8 cellular contexts compared by ENCODE assay signal in the genomic region with DNA sequence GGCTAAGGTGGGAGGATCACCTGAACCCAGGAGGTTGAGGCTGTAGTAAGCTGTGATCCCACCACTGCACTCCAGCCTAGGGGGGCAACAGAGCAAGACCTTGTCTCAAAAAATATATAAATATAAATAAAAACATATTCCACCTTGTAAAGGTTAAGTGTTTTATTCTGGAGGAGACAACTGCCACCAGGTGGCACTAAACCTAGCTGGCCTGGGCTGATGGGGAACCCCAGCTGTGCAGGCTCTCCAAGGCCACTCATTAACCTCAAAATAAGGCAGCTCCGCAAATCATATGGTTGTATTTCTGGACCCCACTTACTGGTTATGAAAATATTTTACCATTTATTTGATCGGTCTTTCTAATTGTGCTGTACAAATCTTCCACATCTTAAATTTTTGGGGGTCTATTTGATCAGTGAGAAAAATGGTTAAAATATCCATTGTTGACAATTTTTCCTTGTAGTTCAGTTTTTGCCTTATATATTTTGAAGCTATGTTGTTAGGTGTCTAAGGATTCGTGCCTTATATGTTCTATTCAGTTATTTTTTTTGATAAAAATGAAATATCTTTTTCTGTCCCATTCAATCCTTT. TPM values are rescaled to one million over a fixed set of nuclear protein-coding genes. Genes with fewer than 3 reads are reported as not detected.
DNase-seq lines count a peak whose midpoint lies in the region; ATAC-seq, FAIRE-seq and TF ChIP-seq lines count a peak whose summit lies in the region.

No MANE protein-coding gene starts in this region.

- TF ChIP-seq POLR2A in Peyer's patch (IDR thresholded peaks at IDR 0.05): no peak

- intact Hi-C loops in pancreas (cut with DNase I): loop anchor here in 1 of 3 donors (10.0 kb wide), 1 partner anchor 106 kb away; a partner anchor contains a TSS

- H3K27ac ChIP-seq in Peyer's patch (no peak overlapping the region), pancreas (no peak overlapping the region)

- FAIRE-seq in pancreas (lab: Jason Lieb, UNC): no peak
- FAIRE-seq in urothelium cell line (lab: Jason Lieb, UNC): no peak

- H3K9me3 ChIP-seq in Peyer's patch: no peaks in the 10 kb centered on the region
- H3K9me3 ChIP-seq in pancreas: no peaks in the 10 kb centered on the region

- peak; percentile 53 to 66 (median 64) for ATAC-seq in pancreas

- 18% methylated on average over 3 of the region's 3 CpGs for WGBS in pancreas, 2 donors

- H3K36me3 ChIP-seq in Peyer's patch: no peaks in the 10 kb centered on the region
- H3K36me3 ChIP-seq in pancreas: no peaks in the 10 kb centered on the region

- H3K27me3 ChIP-seq in Peyer's patch (no peaks in the 10 kb centered on the region), pancreas (no peaks in the 10 kb centered on the region)

- DNase-seq in DMS 273 (lab: John Stamatoyannopoulos, UW; ENCODE audit: unreplicated experiment): peak; percentile 80
- peak in 51 of 76 experiments; percentile 10 to 68 (median 32) for DNase-seq in HUDEP-2 (lab: John Stamatoyannopoulos, UW; ENCODE audit: unreplicated experiment in 76 of 76)
- peak in 2 of 3 donors; percentile 80 to 92 for DNase-seq in Peyer's patch
- DNase-seq in activated T-cell treated with anti-CD3 and anti-CD28 coated beads, Interleukin-2, amount 50 U/mL, for 48 hours: peak; percentile 73 to 79
- DNase-seq in fibroblast of the conjunctiva (ENCODE audit: low read depth): peak; percentile 51
- peak in 4 of 6 donors; percentile 57 to 73 (median 66) for DNase-seq in pancreas
- DNase-seq in urothelium cell line (ENCODE audit: low spot score): peak; percentile 77
- DNase-seq in foreskin melanocyte: no peak

- H3K4me3 ChIP-seq in Peyer's patch (no peak overlapping the region), pancreas (no peak overlapping the region)

- TF ChIP-seq CTCF in Peyer's patch (IDR thresholded peaks at IDR 0.05) (peak; percentile 45 to 87 (median 68)), pancreas (IDR thresholded peaks at IDR 0.05) (peak; percentile 61 to 75 (median 66))

- H3K4me1 ChIP-seq in Peyer's patch (peaks cover 0 to 4% (median 0%) of the 10 kb centered on the region in 4 donors), pancreas (peaks cover 11 to 22% (median 14%) of the 10 kb centered on the region in 3 donors)

RNA-seq across cellular contexts. Expression of a gene that starts 8.5 kb away (rescaled TPM):
- total RNA-seq in Peyer's patch (10 to 100 TPM in 2 of 4 donors, 1 to 10 TPM in 2; 2.1 to 25.6 (median 9.7) TPM), pancreas (10 to 100 TPM in 1 of 6 donors, 1 to 10 TPM in 5; 4.9 to 12.5 (median 6.6) TPM)
- 10 to 100 TPM; 14.8 to 19.1 TPM for polyA plus RNA-seq in pancreas

RNA-seq across cellular contexts. Expression of a gene that starts 30.8 kb away (rescaled TPM):
- total RNA-seq in Peyer's patch (under 1 TPM in 1 of 4 donors, not detected in 3; 0.27 TPM), pancreas (under 1 TPM in 4 of 6 donors, not detected in 2; 0.14 to 0.22 (median 0.20) TPM)
- polyA plus RNA-seq in pancreas: under 1 TPM; 0.35 to 0.46 TPM

RNA-seq across cellular contexts. Expression of a gene that starts 56.3 kb away (rescaled TPM):
- total RNA-seq in Peyer's patch: under 1 TPM in 1 of 4 donors, not detected in 3; 0.83 TPM
- under 1 TPM; 0.04 to 0.41 (median 0.23) TPM for total RNA-seq in pancreas
- 1 to 10 TPM in 1 of 2 donors, under 1 TPM in 1; 0.23 to 1.7 TPM for polyA plus RNA-seq in pancreas
